In genomic region chr5:163529698-163530097, GRCh38 we compare ENCODE assay signal across 20 cellular contexts. TPM values are rescaled to one million over a fixed set of nuclear protein-coding genes. Genes with fewer than 3 reads are reported as not detected.
DNase-seq lines count a peak whose midpoint lies in the region; ATAC-seq and TF ChIP-seq lines count a peak whose summit lies in the region.
"Had no signal": no experiment of that assay in that cellular context is flagged by ENCODE, and none has a peak within 500 bp of the region (broad histone marks: within the 10 kb centered on the region; RNA-seq: fewer than 3 reads in every experiment).

No MANE protein-coding gene starts in this region.

- WGBS in adrenal gland, 4 donors: 33 to 60% (median 45%) methylated on average over 5 of the region's 5 CpGs
- WGBS in heart left ventricle, 4 donors: 37 to 60% (median 46%) methylated on average over 5 of the region's 5 CpGs
- WGBS in testis, 2 donors: 29 to 45% methylated on average over 5 of the region's 5 CpGs

- H3K27ac ChIP-seq in adrenal gland (peak overlapping the region in 1 of 5 donors; percentile 36), heart left ventricle (peak overlapping the region in 8 of 12 donors; percentile 2 to 58 (median 39)), testis (no peak overlapping the region)
- H3K27ac ChIP-seq: C4-2B, KMS-11, SJCRH30 had no signal

- TF ChIP-seq CTCF in adrenal gland (IDR thresholded peaks at IDR 0.05) (no peak), heart left ventricle (IDR thresholded peaks at IDR 0.05) (no peak), testis (IDR thresholded peaks at IDR 0.05) (no peak)

- H3K9me3 ChIP-seq in adrenal gland (replicated peaks in 1 of 3): no peaks in the 10 kb centered on the region
- no peaks in the 10 kb centered on the region for H3K9me3 ChIP-seq in heart left ventricle
- no peaks in the 10 kb centered on the region for H3K9me3 ChIP-seq in testis
- H3K9me3 ChIP-seq: SJCRH30 had no signal

- no peaks in the 10 kb centered on the region for H3K27me3 ChIP-seq in adrenal gland
- H3K27me3 ChIP-seq in heart left ventricle: no peaks in the 10 kb centered on the region
- no peaks in the 10 kb centered on the region for H3K27me3 ChIP-seq in testis
- H3K27me3 ChIP-seq: SJCRH30 had no signal

- H3K4me3 ChIP-seq in adrenal gland: no peak overlapping the region
- H3K4me3 ChIP-seq in heart left ventricle: peak overlapping the region in 1 of 12 donors; percentile 20
- H3K4me3 ChIP-seq in testis: no peak overlapping the region
- H3K4me3 ChIP-seq: SJCRH30 had no signal

- intact Hi-C loops in adrenal gland (cut with DNase I): no loop called here
- intact Hi-C loops in heart left ventricle (cut with DNase I): no loop called here
- intact Hi-C loops in testis (cut with DNase I; ENCODE audit: low total_unique reads): no loop called here
- intact Hi-C loops in posterior cingulate gyrus (cut with DNase I): no loop called here

- peaks cover 0 to 7% of the 10 kb centered on the region in 2 donors for H3K27me3 Mint-ChIP-seq in stimulated activated naive B cell treated with anti-CD40 and anti-IgM and Interleukin-4, amounts not matched to agents 10 μg/mL and 1 μg/mL and 100 μg/mL, for 72 hours

- no peak overlapping the region for H3K27ac Mint-ChIP-seq in stimulated activated naive B cell treated with anti-CD40 and anti-IgM and Interleukin-4, amounts not matched to agents 10 μg/mL and 1 μg/mL and 100 μg/mL, for 72 hours

- no peak overlapping the region for H3K4me3 Mint-ChIP-seq in stimulated activated naive B cell treated with anti-CD40 and anti-IgM and Interleukin-4, amounts not matched to agents 10 μg/mL and 1 μg/mL and 100 μg/mL, for 72 hours
- H3K4me3 Mint-ChIP-seq: H9 had no signal

- DNase-seq in adrenal gland (peak in 6 of 7 donors; percentile 57 to 80 (median 74)), heart left ventricle (peak in 4 of 5 donors; percentile 35 to 76 (median 58)), left kidney (ENCODE audit: low read depth, low spot score) (peak; percentile 52), testis (peak; percentile 71), posterior cingulate gyrus (no peak)
- DNase-seq in stimulated activated naive B cell treated with anti-CD40 and anti-IgM and Interleukin-4, amounts not matched to agents 10 μg/mL and 1 μg/mL and 100 μg/mL, for 72 hours: no peak
- DNase-seq in activated naive CD4-positive, alpha-beta T cell (lab: John Stamatoyannopoulos, UW): no peak
- DNase-seq: COR-L47, DMS153, GDM1, H9, NCI-H1417 treated with DMSO at 0.1 percent for 48 hours, NCI-H187 treated with DMSO at 0.1 percent for 48 hours, NCI-H226, NCI-H524, PC-3, RPMI8226, SJCRH30 had no signal

- no peak for TF ChIP-seq POLR2A in adrenal gland (IDR thresholded peaks at IDR 0.05)
- no peak for TF ChIP-seq POLR2A in heart left ventricle (IDR thresholded peaks at IDR 0.05)
- TF ChIP-seq POLR2A in testis (IDR thresholded peaks at IDR 0.05): no peak

- H3K9me3 Mint-ChIP-seq in stimulated activated naive B cell treated with anti-CD40 and anti-IgM and Interleukin-4, amounts not matched to agents 10 μg/mL and 1 μg/mL and 100 μg/mL, for 72 hours: peaks cover 5 to 8% of the 10 kb centered on the region in 2 donors

- H3K4me1 ChIP-seq in adrenal gland (replicated peaks in 1 of 2) (peaks cover 0 to 7% of the 10 kb centered on the region in 2 donors), heart left ventricle (peaks cover 0 to 21% (median 6%) of the 10 kb centered on the region in 12 donors), testis (peaks cover 12% of the 10 kb centered on the region)
- H3K4me1 ChIP-seq: SJCRH30 had no signal

- H3K36me3 Mint-ChIP-seq in stimulated activated naive B cell treated with anti-CD40 and anti-IgM and Interleukin-4, amounts not matched to agents 10 μg/mL and 1 μg/mL and 100 μg/mL, for 72 hours: peaks cover 7 to 17% of the 10 kb centered on the region in 2 donors

- peak; percentile 81 to 93 (median 90) for ATAC-seq in heart left ventricle
- no peak for ATAC-seq in stimulated activated naive B cell treated with anti-CD40 and anti-IgM and Interleukin-4, amounts not matched to agents 10 μg/mL and 1 μg/mL and 100 μg/mL, for 72 hours (replicated peaks)
- ATAC-seq: PC-3 had no signal

- no peaks in the 10 kb centered on the region for H3K36me3 ChIP-seq in adrenal gland (replicated peaks in 1 of 2)
- H3K36me3 ChIP-seq in heart left ventricle: no peaks in the 10 kb centered on the region
- H3K36me3 ChIP-seq in testis (ENCODE audit: low read depth, missing control alignments): no peaks in the 10 kb centered on the region
- H3K36me3 ChIP-seq: SJCRH30 had no signal

- peaks cover 0 to 6% of the 10 kb centered on the region in 2 donors for H3K4me1 Mint-ChIP-seq in stimulated activated naive B cell treated with anti-CD40 and anti-IgM and Interleukin-4, amounts not matched to agents 10 μg/mL and 1 μg/mL and 100 μg/mL, for 72 hours

RNA-seq across cellular contexts. Expression of gene MAT2B, which starts 24.3 kb away (rescaled TPM):
- 10 to 100 TPM; 43.5 to 83.7 (median 57.5) TPM for total RNA-seq in adrenal gland
- polyA plus RNA-seq in adrenal gland: 10 to 100 TPM; 20.9 to 64.9 (median 21.9) TPM
- total RNA-seq in heart left ventricle: 10 to 100 TPM; 46.3 to 61.6 (median 59.3) TPM
- polyA plus RNA-seq in heart left ventricle: 10 to 100 TPM; 33.8 to 53.4 TPM
- 10 to 100 TPM; 43.8 to 54.8 TPM for total RNA-seq in testis
- polyA plus RNA-seq in testis (ENCODE audit: insufficient read depth, low read depth, low replicate concordance): 54.8 TPM

Comparison
In these comparisons a context has a peak if more than half of its experiments do, and no peak if none do; other contexts are left out.
1. DNase-seq: peak in adrenal gland (6 of 7), heart left ventricle (4 of 5), left kidney (single experiment) and testis (single experiment); none in stimulated activated naive B cell treated with anti-CD40 and anti-IgM and Interleukin-4, amounts not matched to agents 10 μg/mL and 1 μg/mL and 100 μg/mL, for 72 hours (single experiment), activated naive CD4-positive, alpha-beta T cell (0 of 4) and posterior cingulate gyrus (0 of 10).
2. H3K27ac ChIP-seq: peak in heart left ventricle (8 of 12); none in testis (0 of 2).
3. ATAC-seq: peak in heart left ventricle (4 of 4); none in stimulated activated naive B cell treated with anti-CD40 and anti-IgM and Interleukin-4, amounts not matched to agents 10 μg/mL and 1 μg/mL and 100 μg/mL, for 72 hours (0 of 2).